8 cellular contexts compared by ENCODE assay signal in the genomic region with DNA sequence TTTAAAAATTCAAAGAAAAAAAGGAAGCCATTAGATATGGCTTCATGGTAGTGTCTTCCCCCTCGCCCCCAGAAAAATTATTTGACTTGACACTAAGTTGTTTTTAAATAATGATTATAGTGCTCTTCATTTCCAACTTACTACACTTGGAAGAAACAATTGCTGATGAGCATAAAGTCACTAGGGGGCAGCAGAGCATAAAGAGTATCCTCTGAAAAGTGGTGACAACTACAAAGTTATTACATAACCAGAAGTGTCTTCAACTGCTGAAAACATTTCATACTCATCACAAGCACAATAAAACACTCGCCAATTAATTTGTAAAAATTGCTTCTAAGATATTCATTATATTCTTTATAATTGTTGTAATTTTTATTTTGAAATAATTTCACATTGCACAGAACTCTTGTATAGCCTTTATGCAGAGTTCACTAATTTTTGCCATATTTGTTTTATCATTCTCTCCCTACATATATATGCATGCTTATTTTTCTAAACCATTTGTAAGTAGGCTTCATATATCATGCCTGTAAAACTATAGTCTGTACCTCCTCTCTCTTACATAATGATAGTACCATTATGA. TPM values are rescaled to one million over a fixed set of nuclear protein-coding genes. Genes with fewer than 3 reads are reported as not detected.
DNase-seq lines count a peak whose midpoint lies in the region; ATAC-seq lines count a peak whose summit lies in the region.

No MANE protein-coding gene starts in this region.

- ATAC-seq in GM18511 (IDR thresholded peaks at IDR 0.05; ENCODE audit: unreplicated experiment) (peak; percentile 81), GM18870 (IDR thresholded peaks at IDR 0.05; ENCODE audit: unreplicated experiment) (no peak)

- no peak overlapping the region for H3K23ac ChIP-seq in trophoblast cell (ENCODE audit: low read length)

- H3K27me3 ChIP-seq in trophoblast cell (ENCODE audit: insufficient read depth, low read length): no peaks in the 10 kb centered on the region

- no peak overlapping the region for H3K4me2 ChIP-seq in trophoblast cell (ENCODE audit: low read length)

- H3K79me2 ChIP-seq in trophoblast cell (ENCODE audit: control insufficient read depth, insufficient read depth, low read length, poor library complexity): no peaks in the 10 kb centered on the region

- in situ Hi-C loops in KBM-7 (cut with MboI; ENCODE audit: low pct_unique_long_range_greater_than_20kb, low sequenced_read_pairs): loop anchor here (25.0 kb wide), 1 partner anchor 91 kb away; no protein-coding TSS in a partner anchor

- no CpG with 5 or more reads among the region's 2 CpGs for WGBS in trophoblast cell (ENCODE audit: extremely low coverage, insufficient coverage, insufficient read length)

- no peak overlapping the region for H2BK120ac ChIP-seq in trophoblast cell (ENCODE audit: insufficient read depth, low read length, poor library complexity)

- H3K79me1 ChIP-seq in trophoblast cell (ENCODE audit: low read length): no peaks in the 10 kb centered on the region

- DNase-seq in AG08396 (ENCODE audit: low spot score) (peak; percentile 41), KBM-7 (peak; percentile 71), OCI-M1 (lab: John Stamatoyannopoulos, UW) (peak; percentile 77), germinal center (ENCODE audit: low spot score) (peak; percentile 57), trophoblast cell (peak; percentile 69 to 94)
- peak; percentile 3 for DNase-seq in activated T-helper 9 cell treated with anti-CD3 and anti-CD28 coated beads, Interleukin-2, amount 50 U/mL, for 16 hours (ENCODE audit: low read depth)

- no peak overlapping the region for H3K4me3 ChIP-seq in trophoblast cell (ENCODE audit: low read depth, low read length)

- no peak overlapping the region for H3K18ac ChIP-seq in trophoblast cell (ENCODE audit: low read length)

- no peak overlapping the region for H3K4ac ChIP-seq in trophoblast cell (ENCODE audit: low read depth, low read length)

- no peak overlapping the region for H4K91ac ChIP-seq in trophoblast cell (ENCODE audit: low read depth, low read length)

- no peak overlapping the region for H2AK5ac ChIP-seq in trophoblast cell (ENCODE audit: low read length)

- H4K8ac ChIP-seq in trophoblast cell (ENCODE audit: low read depth, low read length): no peak overlapping the region

- no peak overlapping the region for H2BK5ac ChIP-seq in trophoblast cell (ENCODE audit: low read depth, low read length, poor library complexity)

- H3K27ac ChIP-seq in trophoblast cell (ENCODE audit: low read depth, low read length): no peak overlapping the region

- H3K36me3 ChIP-seq in trophoblast cell (ENCODE audit: control insufficient read depth in 1 of 2, insufficient read depth in 2 of 2, low read length in 2 of 2): peaks cover 0 to 4% of the 10 kb centered on the region in 2 experiments

- no peaks in the 10 kb centered on the region for H3K9me3 ChIP-seq in trophoblast cell (ENCODE audit: insufficient read depth, low read depth, low read length)

- H2AFZ ChIP-seq in trophoblast cell (ENCODE audit: insufficient read depth, low read length, poor library complexity): no peak overlapping the region

- H3K9ac ChIP-seq in trophoblast cell (ENCODE audit: low read length): no peak overlapping the region

- H4K12ac ChIP-seq in trophoblast cell (ENCODE audit: low read depth, low read length): no peak overlapping the region

- H3K4me1 ChIP-seq in trophoblast cell (ENCODE audit: control insufficient read depth in 1 of 2, insufficient read depth in 2 of 2, low read length in 2 of 2): peaks cover under 1 to 2% of the 10 kb centered on the region in 2 experiments

- no peak overlapping the region for H3K14ac ChIP-seq in trophoblast cell (ENCODE audit: low read length)

- H2BK12ac ChIP-seq in trophoblast cell (ENCODE audit: low read length): no peak overlapping the region

RNA-seq across cellular contexts. Expression of a gene that starts 54.9 kb away (rescaled TPM):
- 42.5 and 42.6 TPM in 2 replicates for polyA plus RNA-seq in trophoblast cell (2013)

Comparison
In these comparisons a context has a peak if more than half of its experiments do, and no peak if none do; other contexts are left out.
1. DNase-seq: peak in every context shown above with its lines; median percentile 82 in trophoblast cell; 77 in OCI-M1; 71 in KBM-7; 57 in germinal center; 41 in AG08396; 3 in activated T-helper 9 cell treated with anti-CD3 and anti-CD28 coated beads, Interleukin-2, amount 50 U/mL, for 16 hours.